ENCODE assay signal across 29 cellular contexts in genomic region chr7:102203218-102203617, GRCh38.
"Had no signal": no experiment of that assay in that cellular context is flagged by ENCODE, and none has a peak within 500 bp of the region (broad histone marks: within the 10 kb centered on the region; RNA-seq: fewer than 3 reads in every experiment).

No MANE protein-coding gene starts in this region.

- H3K9ac ChIP-seq: neural progenitor cell, parathyroid adenoma had no signal

- H3K27ac Mint-ChIP-seq: immature natural killer cell; nephron; neural progenitor cell; stimulated activated naive B cell treated with anti-CD40 and anti-IgM and Interleukin-4, amounts not matched to agents 10 μg/mL and 1 μg/mL and 100 μg/mL, for 72 hours had no signal

- H3K9me3 Mint-ChIP-seq: immature natural killer cell; naive thymus-derived CD8-positive, alpha-beta T cell; nephron; neural progenitor cell; stimulated activated naive B cell treated with anti-CD40 and anti-IgM and Interleukin-4, amounts not matched to agents 10 μg/mL and 1 μg/mL and 100 μg/mL, for 72 hours had no signal

- H2AFZ ChIP-seq: neural progenitor cell, parathyroid adenoma had no signal

- H3K4me3 Mint-ChIP-seq: immature natural killer cell; naive thymus-derived CD8-positive, alpha-beta T cell; nephron; neural progenitor cell; stimulated activated naive B cell treated with anti-CD40 and anti-IgM and Interleukin-4, amounts not matched to agents 10 μg/mL and 1 μg/mL and 100 μg/mL, for 72 hours had no signal

- H3K4me1 ChIP-seq: left lung, lower lobe of right lung, neural progenitor cell, stomach, testis, thyroid gland, transverse colon, upper lobe of left lung had no signal

- H3K9me3 ChIP-seq: left lung, lower lobe of right lung, neutrophil, stomach, testis, thyroid gland, transverse colon, upper lobe of left lung had no signal

- H3K36me3 ChIP-seq: neural progenitor cell had no signal

- H3K4me2 ChIP-seq: neural progenitor cell had no signal

- H3K27me3 Mint-ChIP-seq: naive thymus-derived CD8-positive, alpha-beta T cell; stimulated activated naive B cell treated with anti-CD40 and anti-IgM and Interleukin-4, amounts not matched to agents 10 μg/mL and 1 μg/mL and 100 μg/mL, for 72 hours had no signal

- H3K27me3 ChIP-seq: left lung, neural progenitor cell, neutrophil, stomach, testis, thyroid gland, transverse colon, upper lobe of left lung had no signal

- DNase-seq: hypothalamus; immature natural killer cell; kidney; left colon; left lung; lower lobe of right lung; mammary epithelial cell; mesenchymal stem cell; naive thymus-derived CD8-positive, alpha-beta T cell; occipital lobe; retina; right cardiac atrium; stimulated activated CD4-positive, alpha-beta T cell treated with anti-CD3 and anti-CD28 coated beads, Interleukin-12 subunit alpha, Interleukin-12 subunit beta, amount 100 ng/mL, for 4 hours; stimulated activated CD4-positive, alpha-beta T cell treated with anti-CD3 and anti-CD28 coated beads, Interleukin-15, amount 100 ng/mL, for 24 hours; stimulated activated CD4-positive, alpha-beta T cell treated with anti-CD3 and anti-CD28 coated beads, Interleukin-2, amount 100 ng/mL, for 24 hours; stimulated activated CD4-positive, alpha-beta T cell treated with anti-CD3 and anti-CD28 coated beads, Interleukin-4, amount 100 ng/mL, for 1 hour; stimulated activated naive B cell treated with anti-CD40 and anti-IgM and Interleukin-4, amounts not matched to agents 10 μg/mL and 1 μg/mL and 100 μg/mL, for 72 hours; stimulated activated naive CD8-positive, alpha-beta T cell treated with anti-CD3 and anti-CD28 coated beads, Interleukin-15, Interleukin-2, amounts not matched to agents 100 U/mL and 50 U/mL, for 24 hours; stomach; testis; thyroid gland; transverse colon; upper lobe of left lung had no signal

- H3K4me3 ChIP-seq: left lung, lower lobe of right lung, neural progenitor cell, skin epidermis, stomach, testis, thyroid gland, transverse colon, upper lobe of left lung had no signal

- ATAC-seq: left colon; left lung; lower lobe of right lung; naive thymus-derived CD8-positive, alpha-beta T cell; right cardiac atrium; sciatic nerve; stimulated activated naive B cell treated with anti-CD40 and anti-IgM and Interleukin-4, amounts not matched to agents 10 μg/mL and 1 μg/mL and 100 μg/mL, for 72 hours; stimulated activated naive CD8-positive, alpha-beta T cell treated with anti-CD3 and anti-CD28 coated beads, Interleukin-15, Interleukin-2, amounts not matched to agents 100 U/mL and 50 U/mL, for 24 hours had no signal

- H3K27ac ChIP-seq: left lung, lower lobe of right lung, neural progenitor cell, neutrophil, parathyroid adenoma, skin epidermis, stomach, testis, thyroid gland, transverse colon, upper lobe of left lung had no signal

- H3K4me1 Mint-ChIP-seq: immature natural killer cell; naive thymus-derived CD8-positive, alpha-beta T cell had no signal
